In the genomic region with DNA sequence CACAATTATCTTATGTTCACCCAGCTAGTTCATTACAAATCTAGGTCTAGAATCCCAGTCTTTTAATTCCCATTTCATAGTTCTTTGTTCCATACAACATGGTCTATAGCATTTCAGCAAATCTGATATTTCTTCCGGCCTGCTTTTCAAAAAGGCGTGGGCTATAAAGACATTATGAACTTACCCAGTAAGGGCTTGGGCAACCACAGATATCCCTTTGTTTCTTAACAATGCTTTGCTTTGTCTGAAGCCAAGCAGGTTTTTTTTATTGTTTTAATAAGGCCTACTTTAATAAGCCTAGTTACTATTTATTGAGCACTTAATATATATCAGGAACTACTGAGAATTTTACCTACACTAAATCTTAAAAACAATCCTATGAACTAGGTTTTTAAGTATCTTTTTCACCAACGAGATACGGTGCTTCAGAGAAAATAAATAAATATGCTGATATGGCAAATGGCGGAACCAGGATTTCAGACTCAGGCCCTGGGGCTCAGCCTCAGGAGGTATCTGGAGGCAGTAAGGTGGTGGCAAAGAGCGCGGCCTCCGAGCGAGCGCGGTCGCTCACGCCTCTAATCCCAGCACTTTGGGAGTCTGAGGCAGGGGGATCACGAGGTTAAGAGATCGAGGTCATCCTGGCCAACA, we compare ENCODE assay signal across 19 cellular contexts. TPM values are rescaled to one million over a fixed set of nuclear protein-coding genes. Genes with fewer than 3 reads are reported as not detected.
"Had no signal": no experiment of that assay in that cellular context is flagged by ENCODE, and none has a peak within 500 bp of the region (broad histone marks: within the 10 kb centered on the region; RNA-seq: fewer than 3 reads in every experiment).

No MANE protein-coding gene starts in this region.

- DNase-seq: cortex of kidney; dorsolateral prefrontal cortex; effector CD8-positive, alpha-beta T cell; heart left ventricle; hippocampal formation; mesendoderm; naive thymus-derived CD4-positive, alpha-beta T cell; nephron progenitor cell; right cardiac atrium; stimulated activated CD4-positive, alpha-beta T cell treated with anti-CD3 and anti-CD28 coated beads, Interleukin-4, amount 100 ng/mL, for 1 hour; stimulated activated CD8-positive, alpha-beta memory T cell treated with anti-CD3 and anti-CD28 coated beads, Interleukin-4, amount 100 ng/mL, for 48 hours; stimulated activated naive CD8-positive, alpha-beta T cell treated with anti-CD3 and anti-CD28 coated beads, Interleukin-15, Interleukin-2, amounts not matched to agents 100 U/mL and 50 U/mL, for 24 hours; thyroid gland; uterus had no signal

- H3K27ac ChIP-seq: dorsolateral prefrontal cortex, heart left ventricle, neutrophil, suprapubic skin, thyroid gland, upper lobe of left lung, uterus had no signal

- H3K9me3 ChIP-seq: heart left ventricle, neutrophil, suprapubic skin, thyroid gland, upper lobe of left lung, uterus had no signal

- H3K4me3 ChIP-seq: dorsolateral prefrontal cortex, heart left ventricle, suprapubic skin, thyroid gland, upper lobe of left lung, uterus had no signal

- H3K36me3 ChIP-seq: heart left ventricle, neutrophil, suprapubic skin, thyroid gland, upper lobe of left lung, uterus had no signal

- ATAC-seq: heart left ventricle; naive thymus-derived CD4-positive, alpha-beta T cell; right cardiac atrium; stimulated activated effector memory CD8-positive, alpha-beta T cell treated with anti-CD3 and anti-CD28 coated beads, Interleukin-12 subunit alpha, Interleukin-12 subunit beta, amount 100 ng/mL, for 72 hours; stimulated activated naive CD8-positive, alpha-beta T cell treated with anti-CD3 and anti-CD28 coated beads, Interleukin-15, Interleukin-2, amounts not matched to agents 100 U/mL and 50 U/mL, for 24 hours had no signal

- H3K4me1 ChIP-seq: heart left ventricle, suprapubic skin, upper lobe of left lung, uterus had no signal

- H3K27me3 ChIP-seq: dorsolateral prefrontal cortex, heart left ventricle, suprapubic skin, thyroid gland, upper lobe of left lung, uterus had no signal

- FAIRE-seq: frontal cortex had no signal

RNA-seq across cellular contexts. Expression of a gene that starts 29.7 kb away (rescaled TPM):
- polyA plus RNA-seq: heart left ventricle; naive thymus-derived CD4-positive, alpha-beta T cell had no signal
